9 cellular contexts compared by ENCODE assay signal in genomic region chr11:45179686-45180085, GRCh38. TPM values are rescaled to one million over a fixed set of nuclear protein-coding genes. Genes with fewer than 3 reads are reported as not detected.
DNase-seq lines count a peak whose midpoint lies in the region; ATAC-seq and TF ChIP-seq lines count a peak whose summit lies in the region.
"Had no signal": no experiment of that assay in that cellular context is flagged by ENCODE, and none has a peak within 500 bp of the region (broad histone marks: within the 10 kb centered on the region; RNA-seq: fewer than 3 reads in every experiment).

No MANE protein-coding gene starts in this region.

- peaks cover 25% of the 10 kb centered on the region for H3K27me3 Mint-ChIP-seq in activated CD4-positive, alpha-beta T cell treated with anti-CD3 and anti-CD28 coated beads for 36 hours

- POLR2A ChIA-PET in activated CD4-positive, alpha-beta T cell treated with anti-CD3 and anti-CD28 coated beads for 36 hours (lab: Charles Lee), result no interaction called here

- H3K27me3 ChIP-seq in adipocyte (replicated peaks; ENCODE audit: control insufficient read depth, insufficient read depth, low read length) (no peaks in the 10 kb centered on the region), left lung (peaks cover 0 to 23% of the 10 kb centered on the region in 2 donors)

- H3K27ac ChIP-seq in left lung (peak overlapping the region; percentile 65 to 82), temporal lobe (ENCODE audit: low read depth, low read length) (peak overlapping the region; percentile 71)

- peaks cover 3% of the 10 kb centered on the region for H3K4me1 Mint-ChIP-seq in activated CD4-positive, alpha-beta T cell treated with anti-CD3 and anti-CD28 coated beads for 36 hours

- peak overlapping the region; percentile 71 for H3K9ac ChIP-seq in adipocyte (ENCODE audit: low read length)

- H3K4me1 ChIP-seq in adipocyte (ENCODE audit: control insufficient read depth, insufficient read depth, low read length), result peaks cover 13% of the 10 kb centered on the region
- H3K4me1 ChIP-seq in left lung, result peaks cover 6 to 22% of the 10 kb centered on the region in 2 donors

- no peak for TF ChIP-seq CTCF in left lung (IDR thresholded peaks at IDR 0.05)

- H3K9me3 ChIP-seq in adipocyte (ENCODE audit: control insufficient read depth, low read length) (no peaks in the 10 kb centered on the region), left lung (no peaks in the 10 kb centered on the region)

- CTCF ChIA-PET in activated CD4-positive, alpha-beta T cell treated with anti-CD3 and anti-CD28 coated beads for 36 hours (lab: Charles Lee), result no interaction called here

- no peaks in the 10 kb centered on the region for H3K36me3 Mint-ChIP-seq in activated CD4-positive, alpha-beta T cell treated with anti-CD3 and anti-CD28 coated beads for 36 hours (ENCODE audit: low read depth)

- no peaks in the 10 kb centered on the region for H3K9me3 Mint-ChIP-seq in activated CD4-positive, alpha-beta T cell treated with anti-CD3 and anti-CD28 coated beads for 36 hours (ENCODE audit: low read depth)

- H3K27ac Mint-ChIP-seq in activated CD4-positive, alpha-beta T cell treated with anti-CD3 and anti-CD28 coated beads for 36 hours, result no peak overlapping the region

- H3K36me3 ChIP-seq in adipocyte (ENCODE audit: control insufficient read depth, insufficient read depth, low read length, severe bottlenecking), result no peaks in the 10 kb centered on the region
- H3K36me3 ChIP-seq in left lung, result peaks cover 0 to 11% of the 10 kb centered on the region in 2 donors

- peak overlapping the region; percentile 60 for H3K4me3 Mint-ChIP-seq in activated CD4-positive, alpha-beta T cell treated with anti-CD3 and anti-CD28 coated beads for 36 hours

- ATAC-seq in activated CD4-positive, alpha-beta T cell treated with anti-CD3 and anti-CD28 coated beads for 36 hours, result no peak
- no peak for ATAC-seq in left lung
- ATAC-seq in GM21526 (IDR thresholded peaks at IDR 0.05; ENCODE audit: low FRiP score, unreplicated experiment), result no peak
- ATAC-seq in sciatic nerve, result no peak

- intact Hi-C loops in activated CD4-positive, alpha-beta T cell treated with anti-CD3 and anti-CD28 coated beads for 36 hours (cut with DNase I, micrococcal nuclease), result loop anchor here in 1 of 2 experiments (1.0 to 5.0 kb wide), 2 partner anchors 32 to 67 kb away; no protein-coding TSS in a partner anchor
- intact Hi-C loops in left lung (cut with DNase I), result no loop called here
- intact Hi-C loops in sciatic nerve (cut with DNase I), result no loop called here

- H3K4me3 ChIP-seq in adipocyte (ENCODE audit: low read length), result peak overlapping the region; percentile 74
- H3K4me3 ChIP-seq in left lung, result peak overlapping the region; percentile 48 to 50

- no peak for DNase-seq in activated CD4-positive, alpha-beta T cell treated with anti-CD3 and anti-CD28 coated beads for 36 hours
- DNase-seq in activated CD4-positive, alpha-beta T cell treated with anti-CD3 and anti-CD28 coated beads for 48 hours, result no peak
- no peak for DNase-seq in adipocyte (ENCODE audit: low read depth)
- no peak for DNase-seq in left lung
- no peak for DNase-seq in sciatic nerve (ENCODE audit: low spot score)
- no peak for DNase-seq in NCI-H524 treated with DMSO at 0.1 percent for 48 hours (lab: John Stamatoyannopoulos, UW)
- DNase-seq: stimulated activated CD4-positive, alpha-beta T cell treated with anti-CD3 and anti-CD28 coated beads, Interleukin-1b, Interleukin-23, amount 100 ng/mL, for 48 hours had no signal

RNA-seq across cellular contexts. Expression of gene PRDM11, which starts 33.2 kb away (rescaled TPM):
- under 1 TPM; 0.61 to 0.94 TPM for total RNA-seq in activated CD4-positive, alpha-beta T cell treated with anti-CD3 and anti-CD28 coated beads for 36 hours
- total RNA-seq in left lung, result 10 to 100 TPM; 13.6 to 13.8 TPM
- 8.4 TPM for total RNA-seq in temporal lobe
- total RNA-seq in sciatic nerve, result 21.6 TPM
